In the genomic region with DNA sequence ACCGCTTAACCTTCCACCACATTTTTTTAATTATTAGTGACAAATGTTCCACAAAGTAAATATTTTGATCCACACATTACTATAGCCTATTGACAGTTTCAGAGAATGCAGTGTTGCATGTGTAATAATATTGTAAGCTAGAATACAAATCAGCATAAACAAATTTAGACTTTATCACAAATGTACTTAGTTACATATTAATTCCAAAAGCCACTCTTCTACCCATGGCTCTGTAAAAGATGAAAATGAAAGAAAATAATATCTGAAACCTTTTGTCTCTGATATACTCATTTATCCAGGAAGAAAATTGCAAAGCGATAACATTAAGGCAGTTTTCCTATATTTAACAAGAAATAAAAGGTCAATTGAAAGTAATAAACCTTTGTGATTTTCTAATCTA, we compare ENCODE assay signal across 14 cellular contexts.
"Had no signal": no experiment of that assay in that cellular context is flagged by ENCODE, and none has a peak within 500 bp of the region (broad histone marks: within the 10 kb centered on the region; RNA-seq: fewer than 3 reads in every experiment).

No MANE protein-coding gene starts in this region.

- ATAC-seq: activated CD8-positive, alpha-beta T cell treated with anti-CD3 and anti-CD28 coated beads for 36 hours; activated naive CD8-positive, alpha-beta T cell treated with anti-CD3 and anti-CD28 coated beads, Interleukin-2, amount 50 U/mL, for 24 hours; naive thymus-derived CD4-positive, alpha-beta T cell; stimulated activated naive CD8-positive, alpha-beta T cell treated with anti-CD3 and anti-CD28 coated beads, Interleukin-15, Interleukin-2, amounts not matched to agents 100 U/mL and 50 U/mL, for 24 hours had no signal

- DNase-seq: activated CD4-positive, alpha-beta T cell treated with anti-CD3 and anti-CD28 coated beads for 4 hours; activated CD8-positive, alpha-beta T cell treated with anti-CD3 and anti-CD28 coated beads for 36 hours; activated effector memory CD4-positive, alpha-beta T cell treated with Interleukin-2 at 50 U/mL for 16 hours; activated naive CD4-positive, alpha-beta T cell treated with anti-CD3 and anti-CD28 coated beads, Interleukin-2, amount 10 ng/mL, durations not matched to agents 7 days and 5 days; activated naive CD8-positive, alpha-beta T cell treated with anti-CD3 and anti-CD28 coated beads, Interleukin-2, amount 50 U/mL, for 24 hours; activated T-cell treated with anti-CD3 and anti-CD28 coated beads, Interleukin-2, amount 50 U/mL, for 48 hours; anterior cingulate cortex; caudate nucleus; endodermal cell; foreskin fibroblast; naive thymus-derived CD4-positive, alpha-beta T cell; stimulated activated CD4-positive, alpha-beta T cell treated with anti-CD3 and anti-CD28 coated beads, Interleukin-2, amount 100 ng/mL, for 24 hours; stimulated activated naive CD8-positive, alpha-beta T cell treated with anti-CD3 and anti-CD28 coated beads, Interleukin-15, Interleukin-2, amounts not matched to agents 100 U/mL and 50 U/mL, for 24 hours; uterus had no signal
